12 cellular contexts compared by ENCODE assay signal in the genomic region with DNA sequence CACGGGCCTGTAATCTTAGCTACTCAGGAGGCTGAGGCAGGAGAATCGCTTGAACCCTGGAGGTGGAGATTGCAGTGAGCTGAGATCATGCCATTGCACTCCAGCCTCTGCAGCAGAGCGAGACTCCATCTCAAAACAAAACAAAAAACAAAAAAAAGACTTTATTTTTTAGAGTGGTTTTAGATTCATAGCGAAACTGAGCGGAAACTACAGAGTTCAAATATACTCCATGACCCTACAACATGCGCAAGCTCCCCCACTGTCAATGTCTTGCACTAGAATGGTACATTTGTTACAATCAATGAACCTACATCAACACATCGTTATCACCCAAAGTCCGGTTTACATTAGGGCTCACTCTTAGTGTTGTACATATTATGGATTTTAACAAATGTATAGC. TPM values are rescaled to one million over a fixed set of nuclear protein-coding genes. Genes with fewer than 3 reads are reported as not detected.
DNase-seq lines count a peak whose midpoint lies in the region; ATAC-seq, FAIRE-seq and TF ChIP-seq lines count a peak whose summit lies in the region.
"Had no signal": no experiment of that assay in that cellular context is flagged by ENCODE, and none has a peak within 500 bp of the region (broad histone marks: within the 10 kb centered on the region; RNA-seq: fewer than 3 reads in every experiment).

No MANE protein-coding gene starts in this region.

- peaks cover 0 to 3% (median 0%) of the 10 kb centered on the region in 3 donors for H3K9me3 Mint-ChIP-seq in IgD-negative memory B cell

- TF ChIP-seq POLR2A in GM12892 (IDR thresholded peaks at IDR 0.05; ENCODE audit: low read depth, low read length) = no peak

- peaks cover 3% of the 10 kb centered on the region for H3K36me3 ChIP-seq in WERI-Rb-1

- peaks cover 31 to 41% (median 38%) of the 10 kb centered on the region in 3 donors for H3K4me1 Mint-ChIP-seq in IgD-negative memory B cell

- H3K36me3 Mint-ChIP-seq in IgD-negative memory B cell = no peaks in the 10 kb centered on the region

- DNase-seq in GM12892 (ENCODE audit: insufficient read length) = no peak
- DNase-seq in AG08396 (ENCODE audit: low spot score) = no peak
- DNase-seq in T-helper 9 cell = no peak
- no peak for DNase-seq in NCI-H226
- DNase-seq in WERI-Rb-1 = no peak
- DNase-seq: NCI-H2107, Right ventricle myocardium superior had no signal

- H3K4me3 Mint-ChIP-seq in IgD-negative memory B cell = peak overlapping the region; percentile 69 to 93 (median 74)

- no peaks in the 10 kb centered on the region for H3K27me3 ChIP-seq in WERI-Rb-1 (ENCODE audit: insufficient read depth, low read depth, severe bottlenecking)

- TF ChIP-seq CTCF in WERI-Rb-1 (IDR thresholded peaks at IDR 0.05; ENCODE audit: low read depth, low read length) = no peak

- ATAC-seq in GM19351 (IDR thresholded peaks at IDR 0.05; ENCODE audit: unreplicated experiment) (peak; percentile 46), HG02870 (IDR thresholded peaks at IDR 0.05; ENCODE audit: unreplicated experiment) (peak; percentile 54)
- ATAC-seq: HepG2 had no signal

- FAIRE-seq in GM12892 (lab: Jason Lieb, UNC) = peak; percentile 88
- FAIRE-seq: HepG2 had no signal

- H3K27ac Mint-ChIP-seq in IgD-negative memory B cell = peak overlapping the region; percentile 5 to 62 (median 23)

- no peak overlapping the region for H3K4me3 ChIP-seq in WERI-Rb-1 (ENCODE audit: low read depth, low read length)
- H3K4me3 ChIP-seq: skin epidermis had no signal

- H3K9me3 ChIP-seq in WERI-Rb-1 (ENCODE audit: severe bottlenecking) = no peaks in the 10 kb centered on the region

- H3K27ac ChIP-seq in WERI-Rb-1 = no peak overlapping the region
- H3K27ac ChIP-seq: skin epidermis had no signal

- H3K27me3 Mint-ChIP-seq in IgD-negative memory B cell = no peaks in the 10 kb centered on the region

RNA-seq across cellular contexts. Expression of a gene that starts 2.2 kb away (rescaled TPM):
- polyA plus RNA-seq in GM12892 (2012; ENCODE audit: missing spikeins) = 24.8 TPM
- polyA plus RNA-seq in IgD-negative memory B cell = 88.0 TPM

RNA-seq across cellular contexts. Expression of a gene that starts 14.6 kb away (rescaled TPM):
- 19.1 TPM for polyA plus RNA-seq in GM12892 (2012; ENCODE audit: missing spikeins)
- 42.6 TPM for polyA plus RNA-seq in IgD-negative memory B cell

RNA-seq across cellular contexts. Expression of a gene that starts 14.6 kb away (rescaled TPM):
- polyA plus RNA-seq in GM12892 (2012; ENCODE audit: missing spikeins) = 2.2 TPM
- 2.0 TPM for polyA plus RNA-seq in IgD-negative memory B cell
